Comparison of ENCODE assay signal across 7 cellular contexts in genomic region chr16:17476414-17477259, GRCh38. TPM values are rescaled to one million over a fixed set of nuclear protein-coding genes. Genes with fewer than 3 reads are reported as not detected.
DNase-seq lines count a peak whose midpoint lies in the region; ATAC-seq and TF ChIP-seq lines count a peak whose summit lies in the region.

No MANE protein-coding gene starts in this region.

- H3K36me3 ChIP-seq in OCI-LY3 (replicated peaks; ENCODE audit: low read depth, low read length) (no peaks in the 10 kb centered on the region), heart left ventricle (no peaks in the 10 kb centered on the region)

- intact Hi-C loops in activated naive CD4-positive, alpha-beta T cell treated with anti-CD3 and anti-CD28 coated beads for 36 hours (cut with micrococcal nuclease) = loop anchor here (1.0 kb wide), 1 partner anchor 103 kb away; no protein-coding TSS in a partner anchor
- intact Hi-C loops in heart left ventricle (cut with DNase I) = loop anchor here in 5 of 10 donors (5.0 to 10.0 kb wide), 4 partner anchors 98 to 612 kb away; no protein-coding TSS in a partner anchor

- H3K9ac ChIP-seq in OCI-LY3 (ENCODE audit: low read length) = no peak overlapping the region

- no peaks in the 10 kb centered on the region for H3K9me3 Mint-ChIP-seq in activated naive CD4-positive, alpha-beta T cell treated with anti-CD3 and anti-CD28 coated beads for 36 hours

- H3K4me2 ChIP-seq in OCI-LY3 (ENCODE audit: low read length) = peak overlapping the region; percentile 75

- peak; percentile 67 for DNase-seq in GM10248 (ENCODE audit: extremely low spot score)
- peak; percentile 56 for DNase-seq in activated naive CD4-positive, alpha-beta T cell treated with anti-CD3 and anti-CD28 coated beads for 36 hours
- DNase-seq in heart left ventricle = peak in 1 of 5 donors; percentile 18
- peak; percentile 23 for DNase-seq in renal cortical epithelial cell (ENCODE audit: low read depth)

- H3K79me2 ChIP-seq in OCI-LY3 (ENCODE audit: low read length) = no peaks in the 10 kb centered on the region

- no peak overlapping the region for H3K27ac Mint-ChIP-seq in activated naive CD4-positive, alpha-beta T cell treated with anti-CD3 and anti-CD28 coated beads for 36 hours

- H3K27ac ChIP-seq in OCI-LY3 (ENCODE audit: low read length) (peak overlapping the region; percentile 22; the same call in 1 of the 2 replicates), heart left ventricle (no peak overlapping the region)

- H3K27me3 Mint-ChIP-seq in activated naive CD4-positive, alpha-beta T cell treated with anti-CD3 and anti-CD28 coated beads for 36 hours (ENCODE audit: low read depth) = no peaks in the 10 kb centered on the region

- H3K27me3 ChIP-seq in OCI-LY3 (ENCODE audit: low read depth, low read length) (peaks cover 28% of the 10 kb centered on the region), heart left ventricle (peaks cover 0 to 31% (median 10%) of the 10 kb centered on the region in 9 donors)

- H2AFZ ChIP-seq in OCI-LY3 (ENCODE audit: low read depth, low read length) = peak overlapping the region; percentile 51; the same call in 1 of the 2 replicates

- H3K4me3 Mint-ChIP-seq in activated naive CD4-positive, alpha-beta T cell treated with anti-CD3 and anti-CD28 coated beads for 36 hours = no peak overlapping the region

- H4K20me1 ChIP-seq in OCI-LY3 (ENCODE audit: insufficient read depth, low read length) = no peaks in the 10 kb centered on the region

- ATAC-seq in HG03432 (IDR thresholded peaks at IDR 0.05; ENCODE audit: unreplicated experiment) (peak; percentile 51), heart left ventricle (peak; percentile 30 to 76 (median 54)), HG03457 (IDR thresholded peaks at IDR 0.05; ENCODE audit: unreplicated experiment) (no peak)

- H3K9me3 ChIP-seq in OCI-LY3 (ENCODE audit: insufficient read depth, low read length) = no peaks in the 10 kb centered on the region
- H3K9me3 ChIP-seq in heart left ventricle = peaks cover 0 to 5% (median 0%) of the 10 kb centered on the region in 12 donors

- CTCF ChIA-PET in GM10248 (lab: Yijun Ruan, JAX) = interaction anchor here (0.7 to 4.6 kb wide), 5 partner anchors 11 to 216 kb away, joined by 3 to 19 read pairs (median 6); no protein-coding TSS in a partner anchor
- CTCF ChIA-PET in activated naive CD4-positive, alpha-beta T cell treated with anti-CD3 and anti-CD28 coated beads for 36 hours (lab: Charles Lee) = interaction anchor here (0.6 to 1.0 kb wide), 2 partner anchors 101 to 341 kb away, joined by 3 to 4 read pairs; no protein-coding TSS in a partner anchor

- WGBS in heart left ventricle, 4 donors = 31 to 36% (median 33%) methylated on average over 11 of the region's 11 CpGs

- no peaks in the 10 kb centered on the region for H3K36me3 Mint-ChIP-seq in activated naive CD4-positive, alpha-beta T cell treated with anti-CD3 and anti-CD28 coated beads for 36 hours (ENCODE audit: low read depth)

- peaks cover 23% of the 10 kb centered on the region for H3K4me1 Mint-ChIP-seq in activated naive CD4-positive, alpha-beta T cell treated with anti-CD3 and anti-CD28 coated beads for 36 hours (ENCODE audit: low read depth)

- TF ChIP-seq CTCF in GM10248 (IDR thresholded peaks at IDR 0.05; ENCODE audit: control extremely low read depth, extremely low read depth, low read depth, missing control alignments) (peak; percentile 54), OCI-LY3 (IDR thresholded peaks at IDR 0.05; ENCODE audit: low read depth, low read length) (peak; percentile 71), heart left ventricle (IDR thresholded peaks at IDR 0.05) (peak in 10 of 12 donors; percentile 29 to 60 (median 47))

- POLR2A ChIA-PET in GM10248 (lab: Yijun Ruan, JAX) = no interaction called here

- TF ChIP-seq POLR2A in heart left ventricle (IDR thresholded peaks at IDR 0.05) = no peak

- H3K4me3 ChIP-seq in OCI-LY3 (ENCODE audit: low read length) (peak overlapping the region; percentile 53), heart left ventricle (no peak overlapping the region)

- H3K4me1 ChIP-seq in OCI-LY3 (ENCODE audit: low read length) (peaks cover 37% of the 10 kb centered on the region), heart left ventricle (peaks cover 0 to 16% (median 0%) of the 10 kb centered on the region in 12 donors)

RNA-seq across cellular contexts. Expression of gene XYLT1, which starts 5.9 kb away (rescaled TPM):
- total RNA-seq in activated naive CD4-positive, alpha-beta T cell treated with anti-CD3 and anti-CD28 coated beads for 36 hours = 1 to 10 TPM; 3.3 to 4.5 TPM
- total RNA-seq in heart left ventricle = 1 to 10 TPM; 1.1 to 5.0 (median 2.4) TPM
- polyA plus RNA-seq in heart left ventricle = 10 to 100 TPM in 1 of 2 donors, under 1 TPM in 1; 0.46 to 12.3 TPM
- under 0.01 and 0.15 TPM in 2 replicates for total RNA-seq in renal cortical epithelial cell
